Comparison of ENCODE assay signal across 24 cellular contexts in the genomic region with DNA sequence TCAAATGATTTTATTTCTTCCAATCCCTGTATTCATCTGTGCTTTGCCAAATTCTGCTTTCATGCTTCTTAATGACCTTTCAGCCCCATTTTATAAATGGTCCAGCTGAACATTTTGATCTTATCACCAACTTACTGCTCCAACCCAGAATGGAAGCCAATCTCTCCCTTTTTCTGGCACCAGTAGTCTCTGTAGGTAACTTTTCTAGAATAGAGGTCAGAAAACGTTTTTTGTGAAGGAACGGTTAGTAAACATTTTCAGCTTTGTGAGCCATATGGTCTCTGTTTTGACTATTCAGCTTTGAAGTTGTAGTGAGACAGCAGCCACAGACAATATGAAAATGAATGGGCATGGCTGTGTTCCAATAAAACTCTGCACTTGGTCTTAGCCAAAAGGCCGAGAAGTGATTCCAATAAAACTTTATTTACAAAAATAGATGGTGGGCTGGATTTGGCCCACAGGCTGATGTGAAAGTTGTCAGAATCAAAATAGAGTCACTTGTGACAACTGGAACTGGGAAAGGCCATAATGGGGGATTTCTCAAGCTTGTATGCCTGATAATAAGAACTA.
"Had no signal": no experiment of that assay in that cellular context is flagged by ENCODE, and none has a peak within 500 bp of the region (broad histone marks: within the 10 kb centered on the region; RNA-seq: fewer than 3 reads in every experiment).

No MANE protein-coding gene starts in this region.

- H3K4me3 ChIP-seq: ascending aorta, gastroesophageal sphincter, hepatocyte, ovary, sigmoid colon, suprapubic skin, tibial artery had no signal

- H3K4me1 ChIP-seq: ascending aorta, gastroesophageal sphincter, sigmoid colon, suprapubic skin, tibial artery had no signal

- ATAC-seq: activated CD4-positive, alpha-beta T cell treated with anti-CD3 and anti-CD28 coated beads for 36 hours; activated CD8-positive, alpha-beta memory T cell treated with anti-CD3 and anti-CD28 coated beads, Interleukin-2, amount 10 ng/mL, durations not matched to agents 7 days and 5 days; activated CD8-positive, alpha-beta T cell treated with anti-CD3 and anti-CD28 coated beads, Interleukin-2, amount 10 ng/mL, durations not matched to agents 7 days and 5 days; gastroesophageal sphincter; left cardiac atrium; left ventricle myocardium superior; stimulated activated naive B cell treated with anti-CD40 and anti-IgM and Interleukin-4, amounts not matched to agents 10 μg/mL and 1 μg/mL and 100 μg/mL, for 72 hours had no signal

- H2AFZ ChIP-seq: hepatocyte had no signal

- H3K36me3 ChIP-seq: ascending aorta, gastroesophageal sphincter, ovary, sigmoid colon, suprapubic skin, tibial artery had no signal

- H3K79me2 ChIP-seq: hepatocyte had no signal

- H3K27me3 ChIP-seq: ascending aorta, gastroesophageal sphincter, hepatocyte, ovary, sigmoid colon, suprapubic skin, tibial artery had no signal

- H3K9me3 ChIP-seq: ascending aorta, gastroesophageal sphincter, ovary, sigmoid colon, suprapubic skin, tibial artery had no signal

- FAIRE-seq: endothelial cell of umbilical vein, keratinocyte, small intestine had no signal

- H3K27ac ChIP-seq: ascending aorta, gastroesophageal sphincter, hepatocyte, ovary, sigmoid colon, suprapubic skin, tibial artery had no signal

- H3K4me2 ChIP-seq: hepatocyte had no signal

- DNase-seq: activated CD4-positive, alpha-beta T cell treated with anti-CD3 and anti-CD28 coated beads for 36 hours; activated CD4-positive, CD25-positive, alpha-beta regulatory T cell; activated CD8-positive, alpha-beta memory T cell treated with anti-CD3 and anti-CD28 coated beads, Interleukin-2, amount 10 ng/mL, durations not matched to agents 7 days and 5 days; activated CD8-positive, alpha-beta T cell treated with anti-CD3 and anti-CD28 coated beads, Interleukin-2, amount 10 ng/mL, durations not matched to agents 7 days and 5 days; activated gamma-delta T cell; activated naive CD4-positive, alpha-beta T cell treated with anti-CD3 and anti-CD28 coated beads, Interleukin-2, amount 10 ng/mL, durations not matched to agents 7 days and 5 days; activated naive CD8-positive, alpha-beta T cell treated with anti-CD3 and anti-CD28 coated beads, Interleukin-2, amount 10 ng/mL, durations not matched to agents 7 days and 5 days; central memory CD4-positive, alpha-beta T cell; left cardiac atrium; left ventricle myocardium superior; naive B cell; nephron progenitor cell; ovary; sigmoid colon; small intestine; stimulated activated CD4-positive, alpha-beta T cell treated with anti-CD3 and anti-CD28 coated beads, Interleukin-4, amount 100 ng/mL, for 24 hours; stimulated activated naive B cell treated with anti-CD40 and anti-IgM and Interleukin-4, amounts not matched to agents 10 μg/mL and 1 μg/mL and 100 μg/mL, for 72 hours; tibial artery had no signal
